8 cellular contexts compared by ENCODE assay signal in genomic region chr9:38066167-38066906, GRCh38. TPM values are rescaled to one million over a fixed set of nuclear protein-coding genes. Genes with fewer than 3 reads are reported as not detected.
DNase-seq lines count a peak whose midpoint lies in the region; ATAC-seq and TF ChIP-seq lines count a peak whose summit lies in the region.

No MANE protein-coding gene starts in this region.

- TF ChIP-seq CTCF in hepatocyte (IDR thresholded peaks at IDR 0.05; ENCODE audit: poor library complexity): peak; percentile 38

- no peak overlapping the region for H2AFZ ChIP-seq in hepatocyte

- H3K27ac Mint-ChIP-seq in T-helper 17 cell: no peak overlapping the region
- H3K27ac Mint-ChIP-seq in stimulated activated memory B cell treated with anti-CD40 and anti-IgM and Interleukin-4, amounts not matched to agents 10 μg/mL and 1 μg/mL and 100 μg/mL, for 72 hours: no peak overlapping the region

- no peaks in the 10 kb centered on the region for H3K9me3 Mint-ChIP-seq in stimulated activated memory B cell treated with anti-CD40 and anti-IgM and Interleukin-4, amounts not matched to agents 10 μg/mL and 1 μg/mL and 100 μg/mL, for 72 hours

- H3K36me3 ChIP-seq in hepatocyte (replicated peaks; ENCODE audit: insufficient read depth, low read depth): no peaks in the 10 kb centered on the region

- no peaks in the 10 kb centered on the region for H3K27me3 ChIP-seq in hepatocyte

- no peaks in the 10 kb centered on the region for H3K9me2 ChIP-seq in hepatocyte (replicated peaks; ENCODE audit: insufficient read depth)

- no peaks in the 10 kb centered on the region for H3K9me3 ChIP-seq in T-helper 17 cell (ENCODE audit: control insufficient read depth, low read length, poor library complexity, severe bottlenecking)
- no peaks in the 10 kb centered on the region for H3K9me3 ChIP-seq in hepatocyte (ENCODE audit: low read depth)

- ATAC-seq in T-helper 17 cell (no peak), HG02610 (IDR thresholded peaks at IDR 0.05; ENCODE audit: unreplicated experiment) (no peak), GM21447 (IDR thresholded peaks at IDR 0.05; ENCODE audit: unreplicated experiment) (no peak)
- no peak for ATAC-seq in stimulated activated memory B cell treated with anti-CD40 and anti-IgM and Interleukin-4, amounts not matched to agents 10 μg/mL and 1 μg/mL and 100 μg/mL, for 72 hours

- H3K36me3 Mint-ChIP-seq in T-helper 17 cell (ENCODE audit: low read depth): no peaks in the 10 kb centered on the region
- peaks cover 7% of the 10 kb centered on the region for H3K36me3 Mint-ChIP-seq in stimulated activated memory B cell treated with anti-CD40 and anti-IgM and Interleukin-4, amounts not matched to agents 10 μg/mL and 1 μg/mL and 100 μg/mL, for 72 hours

- DNase-seq in NCI-H1417 (lab: John Stamatoyannopoulos, UW) (peak in 2 of 3 experiments; percentile 46 to 70), NCI-H1417 treated with DMSO at 0.1 percent for 48 hours (lab: John Stamatoyannopoulos, UW) (no peak), T-helper 17 cell (no peak), hepatocyte (ENCODE audit: low spot score) (peak; percentile 53), NCI-H345 (lab: John Stamatoyannopoulos, UW) (no peak)

- H3K4me3 ChIP-seq in hepatocyte: peak overlapping the region; percentile 97

- peaks cover 71% of the 10 kb centered on the region for H3K79me2 ChIP-seq in hepatocyte

- H3K27ac ChIP-seq in hepatocyte: peak overlapping the region; percentile 99

- peak overlapping the region; percentile 95 for H3K4me2 ChIP-seq in hepatocyte

- H4K20me1 ChIP-seq in hepatocyte (ENCODE audit: insufficient read depth, poor library complexity, severe bottlenecking): peaks cover 36% of the 10 kb centered on the region

- WGBS in hepatocyte (ENCODE audit: low lambda C conversion rate, missing lambda C conversion rate): 37% methylated on average over 7 of the region's 7 CpGs

- H3K4me3 Mint-ChIP-seq in T-helper 17 cell: peak overlapping the region; percentile 93
- H3K4me3 Mint-ChIP-seq in stimulated activated memory B cell treated with anti-CD40 and anti-IgM and Interleukin-4, amounts not matched to agents 10 μg/mL and 1 μg/mL and 100 μg/mL, for 72 hours: peak overlapping the region; percentile 92

- H3K27me3 Mint-ChIP-seq in T-helper 17 cell: peaks cover 5% of the 10 kb centered on the region
- peaks cover 50% of the 10 kb centered on the region for H3K27me3 Mint-ChIP-seq in stimulated activated memory B cell treated with anti-CD40 and anti-IgM and Interleukin-4, amounts not matched to agents 10 μg/mL and 1 μg/mL and 100 μg/mL, for 72 hours

- H3K4me1 Mint-ChIP-seq in T-helper 17 cell: peaks cover 21% of the 10 kb centered on the region
- H3K4me1 Mint-ChIP-seq in stimulated activated memory B cell treated with anti-CD40 and anti-IgM and Interleukin-4, amounts not matched to agents 10 μg/mL and 1 μg/mL and 100 μg/mL, for 72 hours: peaks cover 38% of the 10 kb centered on the region

- H3K4me1 ChIP-seq in hepatocyte (ENCODE audit: insufficient read depth): peaks cover 46% of the 10 kb centered on the region

RNA-seq across cellular contexts. Expression of gene SHB, which starts 2.7 kb away (rescaled TPM):
- total RNA-seq in T-helper 17 cell (1 to 10 TPM in 1 of 2 donors, under 1 TPM in 1; 0.65 to 1.5 TPM), hepatocyte (15.5 and 20.8 TPM in 2 replicates)
- polyA plus RNA-seq in hepatocyte: 36.1 and 48.3 TPM in 2 replicates

Comparison
In these comparisons a context has a peak if more than half of its experiments do, and no peak if none do; other contexts are left out.
1. DNase-seq: peak in NCI-H1417 (2 of 3) and hepatocyte (single experiment); none in NCI-H1417 treated with DMSO at 0.1 percent for 48 hours (single experiment), T-helper 17 cell (0 of 3) and NCI-H345 (single experiment).